ENCODE assay signal across 1 cellular context in genomic region chr22:39989633-39990032, GRCh38.
TF ChIP-seq lines count a peak whose summit lies in the region.

No MANE protein-coding gene starts in this region.

TF ChIP-seq in HepG2, 621 proteins besides CTCF, POLR2A, EP300 and RAD21 (continued from another document):
- TF ChIP-seq PRDM4 (CRISPR knock-in tag; IDR thresholded peaks at IDR 0.05; ENCODE audit: borderline replicate concordance) (no peak), MIER2 (CRISPR knock-in tag; IDR thresholded peaks at IDR 0.05) (no peak), ELK4 (CRISPR knock-in tag; IDR thresholded peaks at IDR 0.05; ENCODE audit: borderline replicate concordance) (no peak), ATF1 (CRISPR knock-in tag; IDR thresholded peaks at IDR 0.05) (no peak)
